Comparison of ENCODE assay signal across 1 cellular context in genomic region chr11:36818410-36818809, GRCh38.
TF ChIP-seq lines count a peak whose summit lies in the region.

No MANE protein-coding gene starts in this region.

TF ChIP-seq in H1, 55 proteins besides CTCF, POLR2A, EP300 and RAD21:
- no peak for TF ChIP-seq GTF2F1 (IDR thresholded peaks at IDR 0.05; ENCODE audit: borderline replicate concordance, low read depth, low read length)
- TF ChIP-seq KDM1A (IDR thresholded peaks at IDR 0.05; ENCODE audit: borderline replicate concordance, low read length) = no peak
- no peak for TF ChIP-seq CEBPB (IDR thresholded peaks at IDR 0.05; ENCODE audit: low read depth, low read length)
- no peak for TF ChIP-seq YY1 (IDR thresholded peaks at IDR 0.05; ENCODE audit: low read depth, low read length)
- no peak for TF ChIP-seq BACH1 (IDR thresholded peaks at IDR 0.05; ENCODE audit: low read length)
- TF ChIP-seq, protein P1, sequence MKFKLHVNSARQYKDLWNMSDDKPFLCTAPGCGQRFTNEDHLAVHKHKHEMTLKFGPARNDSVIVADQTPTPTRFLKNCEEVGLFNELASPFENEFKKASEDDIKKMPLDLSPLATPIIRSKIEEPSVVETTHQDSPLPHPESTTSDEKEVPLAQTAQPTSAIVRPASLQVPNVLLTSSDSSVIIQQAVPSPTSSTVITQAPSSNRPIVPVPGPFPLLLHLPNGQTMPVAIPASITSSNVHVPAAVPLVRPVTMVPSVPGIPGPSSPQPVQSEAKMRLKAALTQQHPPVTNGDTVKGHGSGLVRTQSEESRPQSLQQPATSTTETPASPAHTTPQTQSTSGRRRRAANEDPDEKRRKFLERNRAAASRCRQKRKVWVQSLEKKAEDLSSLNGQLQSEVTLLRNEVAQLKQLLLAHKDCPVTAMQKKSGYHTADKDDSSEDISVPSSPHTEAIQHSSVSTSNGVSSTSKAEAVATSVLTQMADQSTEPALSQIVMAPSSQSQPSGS (IDR thresholded peaks at IDR 0.05; ENCODE audit: low read length) = no peak
- TF ChIP-seq SIN3A (conservative IDR thresholded peaks at IDR 0.05 in 1 of 2, IDR thresholded peaks at IDR 0.05 in 1 of 2; ENCODE audit: low read depth in 1 of 2, low read length in 2 of 2) = no peak
- TF ChIP-seq CHD2 (IDR thresholded peaks at IDR 0.05; ENCODE audit: low read length) = no peak
- TF ChIP-seq RXRA (IDR thresholded peaks at IDR 0.05; ENCODE audit: insufficient read depth, low read depth, low read length) = no peak
- no peak for TF ChIP-seq TCF12 (IDR thresholded peaks at IDR 0.05; ENCODE audit: low read depth, low read length)
